In the genomic region with DNA sequence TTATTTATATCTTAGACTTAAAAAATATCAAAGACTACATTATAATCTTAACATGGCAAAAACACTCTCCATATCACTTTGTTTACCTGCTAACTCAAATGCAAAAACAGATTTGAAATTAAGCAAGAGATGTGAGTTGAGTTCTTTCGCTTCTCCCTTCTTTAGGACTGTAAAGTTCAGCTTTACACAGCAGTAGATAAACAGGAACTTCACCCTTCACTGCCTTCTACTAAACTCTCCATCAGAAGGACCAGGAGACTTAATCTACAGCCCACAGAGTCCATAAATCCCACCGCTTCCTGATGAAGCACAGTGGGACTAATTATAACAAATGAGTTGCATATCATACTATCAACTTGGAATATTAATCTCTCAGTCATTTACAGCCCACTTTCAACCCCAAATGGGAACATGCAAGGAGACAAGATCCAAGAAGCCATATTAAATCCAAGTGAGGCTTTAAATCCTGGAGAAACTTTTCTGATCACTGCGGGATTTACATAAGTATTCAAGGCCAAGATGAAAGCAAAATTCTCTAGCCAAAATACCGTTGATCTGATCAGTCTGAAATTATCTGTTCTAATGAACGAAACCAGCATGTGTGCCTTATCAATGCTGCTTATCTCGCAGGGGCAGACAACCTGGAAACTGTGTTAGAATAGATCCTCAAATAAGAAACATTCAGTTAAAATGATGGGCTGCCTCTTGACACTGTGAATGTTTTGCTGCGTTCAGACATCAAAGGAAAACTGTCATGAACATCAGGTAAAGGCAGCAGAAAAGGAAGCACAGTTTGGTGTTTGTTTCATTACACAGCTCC, we compare ENCODE assay signal across 7 cellular contexts. TPM values are rescaled to one million over a fixed set of nuclear protein-coding genes. Genes with fewer than 3 reads are reported as not detected.
DNase-seq lines count a peak whose midpoint lies in the region; ATAC-seq and TF ChIP-seq lines count a peak whose summit lies in the region.

No MANE protein-coding gene starts in this region.

- peak; percentile 24 for ATAC-seq in GM18907 (IDR thresholded peaks at IDR 0.05; ENCODE audit: unreplicated experiment)

- WGBS in mesodermal cell (ENCODE audit: insufficient coverage in 2 of 2), 2 experiments, result 18 to 21% methylated on average over 3 to 5 of the region's 7 CpGs

- H3K4me1 ChIP-seq in mesodermal cell (ENCODE audit: control insufficient read depth, insufficient read depth, low read length, poor library complexity, severe bottlenecking), result peaks cover 3% of the 10 kb centered on the region

- peaks cover 3% of the 10 kb centered on the region for H3K36me3 ChIP-seq in mesodermal cell (ENCODE audit: control insufficient read depth, insufficient read depth, low read length)

- H3K4me3 ChIP-seq in NB4 (ENCODE audit: low read depth, low read length), result peak overlapping the region; percentile 77
- peak overlapping the region; percentile 81 for H3K4me3 ChIP-seq in mesodermal cell (ENCODE audit: extremely low read depth, insufficient read depth, low read length, poor library complexity, severe bottlenecking)

- TF ChIP-seq CTCF in NB4 (IDR thresholded peaks at IDR 0.05; ENCODE audit: low read depth, low read length), result no peak

- H3K27ac ChIP-seq in mesodermal cell (ENCODE audit: low read depth, low read length, severe bottlenecking), result no peak overlapping the region

- DNase-seq in NB4 (ENCODE audit: low read depth) (peak; percentile 46), GM03348 (ENCODE audit: low spot score) (no peak), NCI-H446 (lab: John Stamatoyannopoulos, UW) (no peak)
- peak; percentile 12 for DNase-seq in central memory CD4-positive, alpha-beta T cell
- no peak for DNase-seq in effector CD4-positive, alpha-beta T cell

- H3K9me3 ChIP-seq in mesodermal cell (ENCODE audit: control insufficient read depth, low read length), result no peaks in the 10 kb centered on the region

- no peak for TF ChIP-seq POLR2A in NB4 (IDR thresholded peaks at IDR 0.05; ENCODE audit: extremely low read depth, insufficient read length)

RNA-seq across cellular contexts. Expression of a gene that starts 1.6 kb away (rescaled TPM):
- 52.5 TPM for polyA plus RNA-seq in mesodermal cell (2013, experiment 1 of 2)
- polyA plus RNA-seq in mesodermal cell (2013, experiment 2 of 2), result 46.6 TPM

RNA-seq across cellular contexts. Expression of a gene that starts 27.3 kb away (rescaled TPM):
- polyA plus RNA-seq in mesodermal cell (2013, experiment 1 of 2), result 131 TPM
- polyA plus RNA-seq in mesodermal cell (2013, experiment 2 of 2), result 119 TPM

RNA-seq across cellular contexts. Expression of a gene that starts 27.6 kb away (rescaled TPM):
- 54.7 TPM for polyA plus RNA-seq in mesodermal cell (2013, experiment 1 of 2)
- polyA plus RNA-seq in mesodermal cell (2013, experiment 2 of 2), result 45.4 TPM

Comparison
In these comparisons a context has a peak if more than half of its experiments do, and no peak if none do; other contexts are left out.
1. DNase-seq: peak in NB4 (single experiment) and central memory CD4-positive, alpha-beta T cell (single experiment); none in GM03348 (single experiment), NCI-H446 (0 of 2) and effector CD4-positive, alpha-beta T cell (single experiment).